In the genomic region with DNA sequence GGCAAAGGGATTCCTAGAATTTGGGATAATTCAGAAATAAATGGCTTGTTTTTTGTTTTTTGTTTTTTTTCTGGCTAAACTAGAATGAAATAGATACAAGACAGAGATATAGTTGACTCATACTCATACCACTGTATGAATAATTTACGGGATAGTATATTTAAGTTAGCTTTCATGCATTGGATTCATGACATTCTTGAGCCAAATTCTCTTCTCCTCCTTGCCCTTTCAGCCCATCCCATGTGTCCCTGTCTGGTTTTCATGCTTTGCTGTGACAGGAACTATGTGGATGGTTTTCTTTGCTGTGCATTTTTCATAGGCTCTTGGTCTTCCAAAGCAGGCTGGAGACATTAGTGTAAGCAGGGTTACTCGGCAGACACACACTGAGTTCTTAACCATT, we compare ENCODE assay signal across 20 cellular contexts.
DNase-seq lines count a peak whose midpoint lies in the region; FAIRE-seq and TF ChIP-seq lines count a peak whose summit lies in the region.
"Had no signal": no experiment of that assay in that cellular context is flagged by ENCODE, and none has a peak within 500 bp of the region (broad histone marks: within the 10 kb centered on the region; RNA-seq: fewer than 3 reads in every experiment).

No MANE protein-coding gene starts in this region.

- H3K4me1 ChIP-seq in kidney (ENCODE audit: control insufficient read depth in 1 of 2, insufficient read depth in 1 of 2, low read depth in 1 of 2, low read length in 2 of 2): peaks cover 0 to 2% of the 10 kb centered on the region in 2 donors
- H3K4me1 ChIP-seq: gastroesophageal sphincter, neural progenitor cell, vagina had no signal

- DNase-seq in AG04449 (ENCODE audit: low read depth, low spot score): peak; percentile 53
- peak; percentile 66 for DNase-seq in HCEC 1CT
- peak; percentile 39 to 41 for DNase-seq in cardiac fibroblast (ENCODE audit: low read depth in 2 of 2)
- peak; percentile 29 for DNase-seq in kidney tubule cell (ENCODE audit: low spot score)
- DNase-seq in KG1 (lab: John Stamatoyannopoulos, UW): no peak
- no peak for DNase-seq in cortex of kidney (lab: John Stamatoyannopoulos, UW)
- no peak for DNase-seq in kidney
- DNase-seq in NCI-H1105 (lab: John Stamatoyannopoulos, UW): no peak
- DNase-seq: activated CD4-positive, alpha-beta T cell treated with anti-CD3 and anti-CD28 coated beads, Interleukin-2, amount 50 U/mL, for 1 hour; activated T-cell treated with anti-CD3 and anti-CD28 coated beads, Interleukin-2, amount 50 U/mL, for 24 hours; effector memory CD8-positive, alpha-beta T cell; GF-D8; KBM-7; NCI-H2171; NCI-H748 treated with DMSO at 0.1 percent for 48 hours; retina had no signal

- no peak overlapping the region for H3K4me3 ChIP-seq in AG04449 (ENCODE audit: low read depth, low read length)
- H3K4me3 ChIP-seq in cardiac fibroblast (replicated peaks in 1 of 2; ENCODE audit: low read depth in 2 of 2, low read length in 2 of 2): no peak overlapping the region
- no peak overlapping the region for H3K4me3 ChIP-seq in kidney (ENCODE audit: low read length in 2 of 2)
- H3K4me3 ChIP-seq: gastroesophageal sphincter, neural progenitor cell, vagina had no signal

- POLR2A ChIA-PET in AG04449 (lab: Yijun Ruan, JAX): no interaction called here

- CTCF ChIA-PET in AG04449 (lab: Yijun Ruan, JAX): interaction anchor here (0.6 to 1.0 kb wide), 2 partner anchors 17 to 22 kb away, joined by 3 to 4 read pairs; no protein-coding TSS in a partner anchor

- no peaks in the 10 kb centered on the region for H3K9me3 ChIP-seq in kidney (ENCODE audit: control insufficient read depth in 1 of 2, low read length in 2 of 2)
- H3K9me3 ChIP-seq: gastroesophageal sphincter, vagina had no signal

- no peak overlapping the region for H3K9ac ChIP-seq in kidney (ENCODE audit: low read length in 2 of 2)
- H3K9ac ChIP-seq: neural progenitor cell had no signal

- intact Hi-C loops in kidney (cut with DNase I): no loop called here

- no peak overlapping the region for H3K27ac ChIP-seq in kidney (ENCODE audit: low read depth in 2 of 2, low read length in 2 of 2)
- H3K27ac ChIP-seq: gastroesophageal sphincter, neural progenitor cell, vagina had no signal

- TF ChIP-seq CTCF in AG04449 (IDR thresholded peaks at IDR 0.05; ENCODE audit: insufficient read depth, low read length, missing control alignments) (no peak), cardiac fibroblast (IDR thresholded peaks at IDR 0.05; ENCODE audit: low read depth, low read length) (no peak), kidney (IDR thresholded peaks at IDR 0.05; ENCODE audit: borderline replicate concordance, extremely low read depth, insufficient read depth) (no peak)

- no peak for FAIRE-seq in kidney (lab: Jason Lieb, UNC)
- FAIRE-seq: D721Med had no signal

- no peaks in the 10 kb centered on the region for H3K36me3 ChIP-seq in kidney (ENCODE audit: control insufficient read depth in 1 of 2, insufficient read depth in 2 of 2, low read length in 2 of 2)
- H3K36me3 ChIP-seq: neural progenitor cell had no signal

Comparison
In these comparisons a context has a peak if more than half of its experiments do, and no peak if none do; other contexts are left out.
1. DNase-seq: peak in AG04449 (single experiment), HCEC 1CT (single experiment), cardiac fibroblast (2 of 2) and kidney tubule cell (single experiment); none in KG1 (single experiment), cortex of kidney (single experiment), kidney (single experiment) and NCI-H1105 (single experiment).